In the genomic region with DNA sequence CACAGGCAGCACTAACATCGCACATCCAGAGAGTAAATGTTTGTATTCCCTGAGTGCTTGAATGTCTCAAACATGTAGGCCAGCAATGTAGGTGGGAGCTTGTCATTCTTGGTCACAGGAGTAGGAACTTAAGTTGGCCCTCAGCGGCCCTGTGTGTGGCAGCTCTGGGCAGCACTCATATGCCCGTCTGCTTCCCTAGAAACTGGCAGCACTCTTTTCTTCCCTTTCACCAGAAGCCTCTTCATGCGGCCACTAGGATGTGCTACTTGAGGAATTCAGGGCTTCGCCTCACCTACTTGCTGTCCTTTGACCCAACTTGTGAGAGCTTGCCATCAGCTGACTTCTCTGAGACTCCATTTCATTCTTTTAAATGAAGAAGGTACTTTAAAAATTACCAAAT, we compare ENCODE assay signal across 25 cellular contexts.
"Had no signal": no experiment of that assay in that cellular context is flagged by ENCODE, and none has a peak within 500 bp of the region (broad histone marks: within the 10 kb centered on the region; RNA-seq: fewer than 3 reads in every experiment).

No MANE protein-coding gene starts in this region.

- H3K4me3 ChIP-seq: colonic mucosa, heart right ventricle, ovary, psoas muscle, right atrium auricular region, spleen, thoracic aorta, upper lobe of left lung had no signal

- FAIRE-seq: bronchial epithelial cell had no signal

- H3K27me3 ChIP-seq: colonic mucosa, heart right ventricle, neutrophil, ovary, right atrium auricular region, spleen, upper lobe of left lung had no signal

- ATAC-seq: activated CD8-positive, alpha-beta T cell treated with anti-CD3 and anti-CD28 coated beads, Interleukin-2, amount 10 ng/mL, durations not matched to agents 7 days and 5 days; activated T-helper 17 cell treated with anti-CD3 and anti-CD28 coated beads, Interleukin-2, amount 50 U/mL, for 72 hours; heart right ventricle; naive thymus-derived CD8-positive, alpha-beta T cell; psoas muscle had no signal

- DNase-seq: activated CD4-positive, alpha-beta T cell treated with anti-CD3 and anti-CD28 coated beads for 1 hour; activated CD4-positive, alpha-beta T cell treated with anti-CD3 and anti-CD28 coated beads, Interleukin-2, amount 50 U/mL, for 1 hour; activated CD8-positive, alpha-beta memory T cell treated with anti-CD3 and anti-CD28 coated beads, Interleukin-2, amount 50 U/mL, for 4 hours; activated CD8-positive, alpha-beta T cell treated with anti-CD3 and anti-CD28 coated beads, Interleukin-2, amount 10 ng/mL, durations not matched to agents 7 days and 5 days; activated naive CD8-positive, alpha-beta T cell treated with anti-CD3 and anti-CD28 coated beads for 36 hours; activated T-cell treated with anti-CD3 and anti-CD28 coated beads, Interleukin-2, amount 50 U/mL, for 24 hours; amniotic stem cell; colonic mucosa; heart right ventricle; immature natural killer cell; naive thymus-derived CD8-positive, alpha-beta T cell; ovary; psoas muscle; spleen; stimulated activated CD4-positive, alpha-beta T cell treated with anti-CD3 and anti-CD28 coated beads, Interleukin-4, amount 100 ng/mL, for 24 hours; stimulated activated naive CD4-positive, alpha-beta T cell treated with Interleukin-2 at 50 U/mL for 16 hours; SW 1271; T-helper 2 cell; upper lobe of left lung had no signal

- H3K9me3 ChIP-seq: colonic mucosa, neutrophil, ovary, psoas muscle, thoracic aorta, upper lobe of left lung had no signal

- H3K36me3 ChIP-seq: colonic mucosa, heart right ventricle, neutrophil, ovary, right atrium auricular region, spleen, thoracic aorta, upper lobe of left lung had no signal

- H3K4me1 ChIP-seq: colonic mucosa, heart right ventricle, psoas muscle, right atrium auricular region, spleen, upper lobe of left lung had no signal

- H3K27ac ChIP-seq: colonic mucosa, heart right ventricle, neutrophil, ovary, psoas muscle, right atrium auricular region, spleen, thoracic aorta, upper lobe of left lung, VCaP had no signal
